ENCODE assay signal across 8 cellular contexts in genomic region chr21:44845418-44846200, GRCh38. TPM values are rescaled to one million over a fixed set of nuclear protein-coding genes. Genes with fewer than 3 reads are reported as not detected.
DNase-seq lines count a peak whose midpoint lies in the region; ATAC-seq and TF ChIP-seq lines count a peak whose summit lies in the region.

No MANE protein-coding gene starts in this region.

- H3K36me3 Mint-ChIP-seq in activated T-helper 1 cell treated with anti-CD3 and anti-CD28 coated beads, Interleukin-12 subunit alpha, Interleukin-12 subunit beta, Interleukin-2, Interleukin-4 antibody, amounts not matched to agents 30 ng/mL and 10 ng/mL and 1 ng/mL, durations not matched to agents 14 hours and 24 hours and 36 hours (ENCODE audit: low read depth) = peaks cover 9% of the 10 kb centered on the region

- H3K36me3 ChIP-seq in NT2/D1 (ENCODE audit: insufficient read depth, insufficient read length, low read length) (peaks cover 21% of the 10 kb centered on the region), neutrophil (peaks cover 23% of the 10 kb centered on the region), uterus (no peaks in the 10 kb centered on the region)

- H3K27me3 ChIP-seq in NT2/D1 (ENCODE audit: insufficient read depth, insufficient read length) = no peaks in the 10 kb centered on the region
- H3K27me3 ChIP-seq in foreskin keratinocyte = peaks cover 14% of the 10 kb centered on the region
- H3K27me3 ChIP-seq in neutrophil = no peaks in the 10 kb centered on the region
- no peaks in the 10 kb centered on the region for H3K27me3 ChIP-seq in uterus

- peak; percentile 59 for ATAC-seq in foreskin keratinocyte

- intact Hi-C loops in activated T-helper 1 cell treated with anti-CD3 and anti-CD28 coated beads, Interleukin-12 subunit alpha, Interleukin-12 subunit beta, Interleukin-2, Interleukin-4 antibody, amounts not matched to agents 30 ng/mL and 10 ng/mL and 1 ng/mL, durations not matched to agents 14 hours and 24 hours and 36 hours (cut with micrococcal nuclease) = loop anchor here (1.0 to 2.0 kb wide), 3 partner anchors 27 to 45 kb away; partner anchors contain the start of genes SUMO3 and UBE2G2
- intact Hi-C loops in uterus (cut with DNase I; ENCODE audit: low total_unique reads) = no loop called here

- H3K4me3 ChIP-seq in NT2/D1 (ENCODE audit: insufficient read length, low read depth) = peak overlapping the region; percentile 22
- peak overlapping the region; percentile 33 to 53 for H3K4me3 ChIP-seq in neutrophil (ENCODE audit: low read depth in 1 of 2, low read length in 1 of 2)
- H3K4me3 ChIP-seq in uterus = peak overlapping the region in 1 of 2 donors; percentile 32

- H3K4me3 Mint-ChIP-seq in activated T-helper 1 cell treated with anti-CD3 and anti-CD28 coated beads, Interleukin-12 subunit alpha, Interleukin-12 subunit beta, Interleukin-2, Interleukin-4 antibody, amounts not matched to agents 30 ng/mL and 10 ng/mL and 1 ng/mL, durations not matched to agents 14 hours and 24 hours and 36 hours = peak overlapping the region; percentile 65

- peak overlapping the region; percentile 4 for H3K27ac ChIP-seq in foreskin keratinocyte
- H3K27ac ChIP-seq in neutrophil = peak overlapping the region; percentile 57
- H3K27ac ChIP-seq in uterus = peak overlapping the region in 1 of 2 donors; percentile 2

- H3K4me1 ChIP-seq in NT2/D1 (ENCODE audit: insufficient read depth, insufficient read length) (peaks cover 23% of the 10 kb centered on the region), foreskin keratinocyte (peaks cover 3% of the 10 kb centered on the region), neutrophil (ENCODE audit: control insufficient read depth in 1 of 2, insufficient read depth in 1 of 2, low read depth in 1 of 2, low read length in 1 of 2) (peaks cover 29 to 30% of the 10 kb centered on the region in 2 experiments), uterus (peaks cover 0 to 13% of the 10 kb centered on the region in 2 donors)

- no peak for TF ChIP-seq POLR2A in uterus (IDR thresholded peaks at IDR 0.05)

- TF ChIP-seq CTCF in foreskin keratinocyte (conservative IDR thresholded peaks at IDR 0.05) = peak; percentile 53
- peak; percentile 30 for TF ChIP-seq CTCF in neutrophil (IDR thresholded peaks at IDR 0.05)
- peak in 2 of 4 experiments; percentile 21 to 29 for TF ChIP-seq CTCF in uterus (IDR thresholded peaks at IDR 0.05)

- no peaks in the 10 kb centered on the region for H3K9me3 Mint-ChIP-seq in activated T-helper 1 cell treated with anti-CD3 and anti-CD28 coated beads, Interleukin-12 subunit alpha, Interleukin-12 subunit beta, Interleukin-2, Interleukin-4 antibody, amounts not matched to agents 30 ng/mL and 10 ng/mL and 1 ng/mL, durations not matched to agents 14 hours and 24 hours and 36 hours

- H3K9me3 ChIP-seq in NT2/D1 (ENCODE audit: insufficient read depth, low read length) (no peaks in the 10 kb centered on the region), neutrophil (no peaks in the 10 kb centered on the region), uterus (no peaks in the 10 kb centered on the region)

- H3K4me1 Mint-ChIP-seq in activated T-helper 1 cell treated with anti-CD3 and anti-CD28 coated beads, Interleukin-12 subunit alpha, Interleukin-12 subunit beta, Interleukin-2, Interleukin-4 antibody, amounts not matched to agents 30 ng/mL and 10 ng/mL and 1 ng/mL, durations not matched to agents 14 hours and 24 hours and 36 hours (ENCODE audit: low read depth) = peaks cover 10% of the 10 kb centered on the region

- H3K27me3 Mint-ChIP-seq in activated T-helper 1 cell treated with anti-CD3 and anti-CD28 coated beads, Interleukin-12 subunit alpha, Interleukin-12 subunit beta, Interleukin-2, Interleukin-4 antibody, amounts not matched to agents 30 ng/mL and 10 ng/mL and 1 ng/mL, durations not matched to agents 14 hours and 24 hours and 36 hours (ENCODE audit: insufficient read depth) = peaks cover 5% of the 10 kb centered on the region

- DNase-seq in COLO829 (ENCODE audit: low spot score) = peak; percentile 19
- peak; percentile 53 for DNase-seq in HCEC 1CT
- peak; percentile 65 for DNase-seq in NT2/D1 (ENCODE audit: low read depth, low spot score)
- peak; percentile 65 for DNase-seq in activated T-helper 1 cell treated with anti-CD3 and anti-CD28 coated beads, Interleukin-12 subunit alpha, Interleukin-12 subunit beta, Interleukin-2, Interleukin-4 antibody, amounts not matched to agents 30 ng/mL and 10 ng/mL and 1 ng/mL, durations not matched to agents 14 hours and 24 hours and 36 hours (ENCODE audit: low spot score)
- peak in 1 of 2 donors; percentile 36 for DNase-seq in foreskin keratinocyte
- peak; percentile 37 to 54 for DNase-seq in uterus
- no peak for DNase-seq in cerebellar nuclear complex (lab: John Stamatoyannopoulos, UW)

- no peak overlapping the region for H3K27ac Mint-ChIP-seq in activated T-helper 1 cell treated with anti-CD3 and anti-CD28 coated beads, Interleukin-12 subunit alpha, Interleukin-12 subunit beta, Interleukin-2, Interleukin-4 antibody, amounts not matched to agents 30 ng/mL and 10 ng/mL and 1 ng/mL, durations not matched to agents 14 hours and 24 hours and 36 hours

- H3K9ac ChIP-seq in NT2/D1 (ENCODE audit: insufficient read length, low read depth) = peak overlapping the region; percentile 54

RNA-seq across cellular contexts. Expression of gene SUMO3, which starts 27.7 kb away (rescaled TPM):
- 86.9 and 88.6 TPM in 2 replicates for total RNA-seq in activated T-helper 1 cell treated with anti-CD3 and anti-CD28 coated beads, Interleukin-12 subunit alpha, Interleukin-12 subunit beta, Interleukin-2, Interleukin-4 antibody, amounts not matched to agents 30 ng/mL and 10 ng/mL and 1 ng/mL, durations not matched to agents 14 hours and 24 hours and 36 hours
- total RNA-seq in foreskin keratinocyte (127 and 134 TPM in 2 replicates), uterus (10 to 100 TPM; 62.6 to 88.4 (median 67.4) TPM)
- polyA plus RNA-seq in foreskin keratinocyte = 129 and 147 TPM in 2 replicates

RNA-seq across cellular contexts. Expression of gene PTTG1IP, which starts 27.9 kb away (rescaled TPM):
- total RNA-seq in activated T-helper 1 cell treated with anti-CD3 and anti-CD28 coated beads, Interleukin-12 subunit alpha, Interleukin-12 subunit beta, Interleukin-2, Interleukin-4 antibody, amounts not matched to agents 30 ng/mL and 10 ng/mL and 1 ng/mL, durations not matched to agents 14 hours and 24 hours and 36 hours = 46.7 and 48.7 TPM in 2 replicates
- 116 and 149 TPM in 2 replicates for total RNA-seq in foreskin keratinocyte
- 92.9 and 104 TPM in 2 replicates for polyA plus RNA-seq in foreskin keratinocyte
- 100 to 1,000 TPM; 108 to 202 (median 146) TPM for total RNA-seq in uterus

RNA-seq across cellular contexts. Expression of gene UBE2G2, which starts 44.0 kb away (rescaled TPM):
- 137 and 151 TPM in 2 replicates for total RNA-seq in activated T-helper 1 cell treated with anti-CD3 and anti-CD28 coated beads, Interleukin-12 subunit alpha, Interleukin-12 subunit beta, Interleukin-2, Interleukin-4 antibody, amounts not matched to agents 30 ng/mL and 10 ng/mL and 1 ng/mL, durations not matched to agents 14 hours and 24 hours and 36 hours
- total RNA-seq in foreskin keratinocyte (52.5 and 55.4 TPM in 2 replicates), uterus (10 to 100 TPM; 38.4 to 75.1 (median 67.4) TPM)
- polyA plus RNA-seq in foreskin keratinocyte = 26.4 and 30.1 TPM in 2 replicates

Comparison
In these comparisons a context has a peak if more than half of its experiments do, and no peak if none do; other contexts are left out.
1. DNase-seq: peak in COLO829 (single experiment), HCEC 1CT (single experiment), NT2/D1 (single experiment), activated T-helper 1 cell treated with anti-CD3 and anti-CD28 coated beads, Interleukin-12 subunit alpha, Interleukin-12 subunit beta, Interleukin-2, Interleukin-4 antibody, amounts not matched to agents 30 ng/mL and 10 ng/mL and 1 ng/mL, durations not matched to agents 14 hours and 24 hours and 36 hours (single experiment) and uterus (2 of 2); none in cerebellar nuclear complex (0 of 2).